ENCODE assay signal across 8 cellular contexts in genomic region chr5:154860123-154860522, GRCh38. TPM values are rescaled to one million over a fixed set of nuclear protein-coding genes. Genes with fewer than 3 reads are reported as not detected.
A peak's percentile ranks its signal among the peaks of the same experiment; 100 is the strongest.
DNase-seq lines count a peak whose midpoint lies in the region; ATAC-seq and TF ChIP-seq lines count a peak whose summit lies in the region.

No MANE protein-coding gene starts in this region.

- H3K4me1 ChIP-seq in left lung: peaks cover 27 to 59% of the 10 kb centered on the region in 2 donors
- peaks cover 43 to 60% (median 52%) of the 10 kb centered on the region in 4 donors for H3K4me1 ChIP-seq in upper lobe of left lung

- intact Hi-C loops in left lung (cut with DNase I): no loop called here

- TF ChIP-seq POLR2A in upper lobe of left lung (IDR thresholded peaks at IDR 0.05): peak in 2 of 4 donors; percentile 10 to 71

- no peak for TF ChIP-seq EP300 in upper lobe of left lung (IDR thresholded peaks at IDR 0.05)

- H3K27ac ChIP-seq in left lung (peak overlapping the region; percentile 99 to 100), upper lobe of left lung (peak overlapping the region; percentile 97 to 98 (median 98))

- ATAC-seq in left lung (peak; percentile 7), upper lobe of left lung (ENCODE audit: low FRiP score in 2 of 2) (no peak), HG03139 (IDR thresholded peaks at IDR 0.05; ENCODE audit: unreplicated experiment) (no peak)

- H3K36me3 ChIP-seq in left lung: peaks cover 0 to 21% of the 10 kb centered on the region in 2 donors
- H3K36me3 ChIP-seq in upper lobe of left lung: peaks cover 0 to 22% (median 9%) of the 10 kb centered on the region in 4 donors

- H3K4me3 ChIP-seq in AG10803 (ENCODE audit: low read length) (peak overlapping the region; percentile 93), left lung (peak overlapping the region; percentile 54 to 59), upper lobe of left lung (peak overlapping the region; percentile 2 to 89 (median 78))

- 21 to 30% methylated on average over 3 to 5 of the region's 5 CpGs for WGBS in upper lobe of left lung, 2 donors

- DNase-seq in AG10803 (ENCODE audit: low read depth) (peak; percentile 81), LHCN-M2 (ENCODE audit: low read depth) (peak; percentile 55), amniotic epithelial cell (ENCODE audit: low read depth) (peak; percentile 80), left lung (peak in 1 of 2 donors; percentile 70), upper lobe of left lung (peak in 1 of 2 donors; percentile 83), inferior parietal cortex (ENCODE audit: extremely low spot score) (no peak), T-helper 9 cell (no peak)

- TF ChIP-seq CTCF in AG10803 (conservative IDR thresholded peaks at IDR 0.05; ENCODE audit: low read length) (no peak), left lung (IDR thresholded peaks at IDR 0.05) (no peak), upper lobe of left lung (IDR thresholded peaks at IDR 0.05) (no peak)

- no peaks in the 10 kb centered on the region for H3K27me3 ChIP-seq in left lung
- no peaks in the 10 kb centered on the region for H3K27me3 ChIP-seq in upper lobe of left lung

- H3K9me3 ChIP-seq in left lung: no peaks in the 10 kb centered on the region
- H3K9me3 ChIP-seq in upper lobe of left lung: no peaks in the 10 kb centered on the region

RNA-seq across cellular contexts. Expression of gene CNOT8, which starts 1.7 kb away (rescaled TPM):
- total RNA-seq in LHCN-M2 (2014; rRNA removed) (73.5 and 85.7 TPM in 2 replicates), left lung (10 to 100 TPM; 65.8 to 75.9 TPM), upper lobe of left lung (100 to 1,000 TPM in 1 of 6 donors, 10 to 100 TPM in 5; 54.5 to 189 (median 87.6) TPM)
- polyA plus RNA-seq in LHCN-M2 (2012): 27.9 TPM

RNA-seq across cellular contexts. Expression of gene FAXDC2, which starts 9.7 kb away (rescaled TPM):
- total RNA-seq in LHCN-M2 (2014; rRNA removed) (22.0 and 25.4 TPM in 2 replicates), left lung (10 to 100 TPM; 17.9 to 41.9 TPM), upper lobe of left lung (100 to 1,000 TPM in 1 of 6 donors, 10 to 100 TPM in 5; 41.7 to 147 (median 60.2) TPM)
- 18.4 TPM for polyA plus RNA-seq in LHCN-M2 (2012)

Comparison
In these comparisons a context has a peak if more than half of its experiments do, and no peak if none do; other contexts are left out.
1. DNase-seq: peak in AG10803 (single experiment), LHCN-M2 (single experiment) and amniotic epithelial cell (single experiment); none in inferior parietal cortex (single experiment) and T-helper 9 cell (single experiment).
2. Peak in every context shown above with its lines, with median percentiles within 50 percentile points of each other: H3K4me3 ChIP-seq.